1 cellular context compared by ENCODE assay signal in genomic region chr14:24137529-24138395, GRCh38.
A peak's percentile ranks its signal among the peaks of the same experiment; 100 is the strongest.
TF ChIP-seq lines count a peak whose summit lies in the region.

No MANE protein-coding gene starts in this region.

TF ChIP-seq in GM12878, 131 proteins besides CTCF, POLR2A, EP300 and RAD21:
- TF ChIP-seq PML (IDR thresholded peaks at IDR 0.05; ENCODE audit: low read length) (0 out of 2 replicates have a peak, but pooled peaks have one; percentile 25), POLR2AphosphoS5 (IDR thresholded peaks at IDR 0.05; ENCODE audit: low read length) (0 out of 2 replicates have a peak, but pooled peaks have one; percentile 12), EGR1 (IDR thresholded peaks at IDR 0.05; ENCODE audit: borderline replicate concordance in 1 of 2, low read depth in 2 of 2, low read length in 2 of 2) (no peak), ATF7 (IDR thresholded peaks at IDR 0.05; ENCODE audit: low read depth) (no peak)
